Comparison of ENCODE assay signal across 14 cellular contexts in the genomic region with DNA sequence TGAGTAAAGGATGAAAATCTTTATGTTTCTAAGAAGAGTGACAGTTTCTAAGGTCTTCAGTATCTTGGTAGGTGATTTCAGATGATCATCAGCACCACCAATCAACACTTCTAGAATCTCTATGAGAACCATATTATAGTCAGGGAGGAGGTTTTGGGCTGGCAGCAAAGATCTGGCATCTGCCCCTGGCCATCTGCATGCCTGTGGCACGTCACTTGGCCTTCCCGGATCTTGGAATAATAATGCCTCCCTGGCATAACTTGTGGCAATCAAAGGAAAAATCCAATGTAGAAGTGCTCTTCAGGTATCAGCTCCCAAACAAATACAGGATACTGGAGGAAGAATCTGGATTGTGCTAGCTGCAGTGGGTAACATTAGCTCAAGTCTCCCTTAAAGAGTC. TPM values are rescaled to one million over a fixed set of nuclear protein-coding genes. Genes with fewer than 3 reads are reported as not detected.
DNase-seq lines count a peak whose midpoint lies in the region; ATAC-seq and TF ChIP-seq lines count a peak whose summit lies in the region.
"Had no signal": no experiment of that assay in that cellular context is flagged by ENCODE, and none has a peak within 500 bp of the region (broad histone marks: within the 10 kb centered on the region; RNA-seq: fewer than 3 reads in every experiment).

No MANE protein-coding gene starts in this region.

- peak overlapping the region; percentile 25; the same call in 1 of the 2 replicates for H3K4ac ChIP-seq in IMR-90 (ENCODE audit: low read depth, low read length)

- H3K23ac ChIP-seq in IMR-90 (ENCODE audit: low read depth, low read length) = no peak overlapping the region

- ATAC-seq in IMR-90 (ENCODE audit: low read depth) (no peak), HG02763 (IDR thresholded peaks at IDR 0.05; ENCODE audit: unreplicated experiment) (no peak)

- TF ChIP-seq CTCF in IMR-90 (conservative IDR thresholded peaks at IDR 0.05; ENCODE audit: low read depth, low read length) = no peak

- H2BK5ac ChIP-seq in IMR-90 (ENCODE audit: low read depth, low read length, poor library complexity, severe bottlenecking) = no peak overlapping the region

- H3K79me1 ChIP-seq in IMR-90 (ENCODE audit: low read depth in 1 of 2, low read length in 2 of 2) = no peaks in the 10 kb centered on the region

- CTCF ChIA-PET in IMR-90 (lab: Yijun Ruan, JAX) = interaction anchor here (1.0 kb wide), 1 partner anchor 8 kb away, joined by 4 read pairs; no protein-coding TSS in a partner anchor

- no peak overlapping the region for H4K8ac ChIP-seq in IMR-90 (ENCODE audit: low read depth in 2 of 2, low read length in 2 of 2)

- no peak overlapping the region for H3K56ac ChIP-seq in IMR-90 (ENCODE audit: extremely low read depth, insufficient read depth, low read length)

- no peak for TF ChIP-seq RAD21 in IMR-90 (IDR thresholded peaks at IDR 0.05; ENCODE audit: low read length)

- no peak overlapping the region for H3K4me3 ChIP-seq in IMR-90 (ENCODE audit: insufficient read depth, low read depth, low read length)
- H3K4me3 ChIP-seq: GM23248 had no signal

- H2AK9ac ChIP-seq in IMR-90 (replicated peaks; ENCODE audit: low read depth, low read length, poor library complexity) = no peak overlapping the region

- H4K20me1 ChIP-seq in IMR-90 (ENCODE audit: insufficient read depth, low read length) = no peaks in the 10 kb centered on the region

- intact Hi-C loops in IMR-90 (cut with micrococcal nuclease) = no loop called here

- no peaks in the 10 kb centered on the region for H3K27me3 ChIP-seq in IMR-90 (ENCODE audit: control insufficient read depth, insufficient read depth, low read length)

- H2AFZ ChIP-seq in IMR-90 (replicated peaks; ENCODE audit: low read length, poor library complexity) = no peak overlapping the region
- H2AFZ ChIP-seq: GM23248 had no signal

- TF ChIP-seq POLR2A in IMR-90 (IDR thresholded peaks at IDR 0.05; ENCODE audit: low read depth, low read length) = no peak

- no peak overlapping the region for H2BK120ac ChIP-seq in IMR-90 (ENCODE audit: low read depth, low read length)

- no peak overlapping the region for H3K4me2 ChIP-seq in IMR-90 (ENCODE audit: low read depth, low read length)

- no peak overlapping the region; the same call in 1 of the 2 replicates for H3K14ac ChIP-seq in IMR-90 (replicated peaks; ENCODE audit: low read depth, low read length)

- no peak for DNase-seq in IMR-90
- peak; percentile 9 for DNase-seq in NCI-H446 treated with DMSO at 0.1 percent for 48 hours (lab: John Stamatoyannopoulos, UW)
- DNase-seq in cerebellum (ENCODE audit: low spot score) = peak; percentile 81
- no peak for DNase-seq in ureter (ENCODE audit: low spot score)
- DNase-seq in HT-29 (ENCODE audit: low spot score) = no peak
- DNase-seq: Calu3; CD4-positive, alpha-beta memory T cell; COR-L47; DMS79 treated with DMSO at 0.1 percent for 48 hours; GM23248; H7; HCEC 1CT had no signal

- no TSS peak for BruUV-seq in IMR-90 (replicated peaks; lab: Mats Ljungman, UMichigan)

- H3K9me1 ChIP-seq in IMR-90 (ENCODE audit: insufficient read depth, low read length) = no peaks in the 10 kb centered on the region; the same call in 1 of the 2 replicates

- no peak overlapping the region for H3K27ac ChIP-seq in IMR-90 (ENCODE audit: insufficient read depth, low read length)
- H3K27ac ChIP-seq: GM23248 had no signal

- no peak overlapping the region for H3K9ac ChIP-seq in IMR-90 (ENCODE audit: low read depth, low read length)
- H3K9ac ChIP-seq: GM23248 had no signal

- peaks cover 6% of the 10 kb centered on the region for H3K4me1 ChIP-seq in IMR-90 (ENCODE audit: control insufficient read depth, insufficient read depth, low read length)

- dilution Hi-C loops in IMR-90 (cut with HindIII; ENCODE audit: low sequenced_read_pairs, unreplicated experiment) = no loop called here

- H3K36me3 ChIP-seq in IMR-90 (ENCODE audit: control insufficient read depth, insufficient read depth, low read length) = no peaks in the 10 kb centered on the region; the same call in 1 of the 2 replicates

- no peaks in the 10 kb centered on the region for H3K9me3 ChIP-seq in IMR-90 (ENCODE audit: control insufficient read depth, insufficient read depth, low read length)

- no peak overlapping the region for H2BK20ac ChIP-seq in IMR-90 (ENCODE audit: low read depth, low read length)

- no peak overlapping the region for H3K18ac ChIP-seq in IMR-90 (ENCODE audit: low read depth, low read length)

- in situ Hi-C loops in IMR-90 (cut with MboI; ENCODE audit: low sequenced_read_pairs) = no loop called here

- no peak overlapping the region for H2BK15ac ChIP-seq in IMR-90 (ENCODE audit: low read depth, low read length)

- no peak overlapping the region for H2AK5ac ChIP-seq in IMR-90 (ENCODE audit: low read depth, low read length)

- H4K5ac ChIP-seq in IMR-90 (ENCODE audit: low read depth, low read length) = no peak overlapping the region

- POLR2A ChIA-PET in IMR-90 (lab: Charles Lee; ENCODE audit: unreplicated experiment) = interaction anchor here (0.6 kb wide), 1 partner anchor 9 kb away, joined by 3 read pairs; no protein-coding TSS in a partner anchor

- H4K91ac ChIP-seq in IMR-90 (ENCODE audit: insufficient read depth, low read depth, low read length) = no peak overlapping the region

- no CpG with 5 or more reads among the region's 2 CpGs for WGBS in IMR-90 (ENCODE audit: extremely low coverage in 2 of 2, insufficient read length in 1 of 2), 2 experiments

TF ChIP-seq in IMR-90, 13 proteins besides CTCF, POLR2A, EP300 and RAD21:
- TF ChIP-seq SMC3 (IDR thresholded peaks at IDR 0.05; ENCODE audit: low read depth, low read length) (no peak), RCOR1 (IDR thresholded peaks at IDR 0.05; ENCODE audit: insufficient replicate concordance, low read length) (no peak), MAFK (IDR thresholded peaks at IDR 0.05; ENCODE audit: low read depth, low read length) (no peak), FOS (IDR thresholded peaks at IDR 0.05; ENCODE audit: low read depth, low read length) (no peak), ELK1 (IDR thresholded peaks at IDR 0.05; ENCODE audit: borderline replicate concordance, low read depth, low read length) (no peak), CEBPB (IDR thresholded peaks at IDR 0.05; ENCODE audit: low read depth, low read length) (no peak), MAZ (IDR thresholded peaks at IDR 0.05; ENCODE audit: borderline replicate concordance, low read depth, low read length) (no peak), NFE2L2 (IDR thresholded peaks at IDR 0.05; ENCODE audit: low read depth, low read length) (no peak), RFX5 (IDR thresholded peaks at IDR 0.05; ENCODE audit: low read depth, low read length) (no peak), MXI1 (IDR thresholded peaks at IDR 0.05; ENCODE audit: borderline replicate concordance, low read depth, low read length) (no peak), CHD1 (IDR thresholded peaks at IDR 0.05; ENCODE audit: low read depth, low read length) (no peak), BHLHE40 (IDR thresholded peaks at IDR 0.05; ENCODE audit: low read depth, low read length) (no peak)
- TF ChIP-seq, protein P1, sequence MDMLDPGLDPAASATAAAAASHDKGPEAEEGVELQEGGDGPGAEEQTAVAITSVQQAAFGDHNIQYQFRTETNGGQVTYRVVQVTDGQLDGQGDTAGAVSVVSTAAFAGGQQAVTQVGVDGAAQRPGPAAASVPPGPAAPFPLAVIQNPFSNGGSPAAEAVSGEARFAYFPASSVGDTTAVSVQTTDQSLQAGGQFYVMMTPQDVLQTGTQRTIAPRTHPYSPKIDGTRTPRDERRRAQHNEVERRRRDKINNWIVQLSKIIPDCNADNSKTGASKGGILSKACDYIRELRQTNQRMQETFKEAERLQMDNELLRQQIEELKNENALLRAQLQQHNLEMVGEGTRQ (IDR thresholded peaks at IDR 0.05; ENCODE audit: low read depth, low read length) = no peak
TF ChIP-seq in IMR-90: peak in this region for 0.

RNA-seq across cellular contexts. Expression of gene RASL11B, which starts 57.3 kb away (rescaled TPM):
- total RNA-seq in IMR-90 (2012; rRNA removed) = 0.18 and 0.28 TPM in 2 replicates
- 0.26 and 0.31 TPM in 2 replicates for polyA plus RNA-seq in IMR-90 (2012; rRNA removed)
- polyA plus RNA-seq in IMR-90 (2012; cell fraction: cytosol; rRNA removed) = 0.04 and 0.23 TPM in 2 replicates
- polyA plus RNA-seq in IMR-90 (2012; cell fraction: nucleus; rRNA removed; ENCODE audit: low replicate concordance) = 0.20 and 0.41 TPM in 2 replicates
- 6.0 TPM for total RNA-seq in cerebellum
- 14.5 TPM for total RNA-seq in ureter
- not detected in 2 replicates for total RNA-seq in HT-29 (2014; rRNA removed; shearing (Covaris generic))
- total RNA-seq: A172; CD4-positive, alpha-beta memory T cell; GM23248 had no signal

Comparison
In these comparisons a context has a peak if more than half of its experiments do, and no peak if none do; other contexts are left out.
1. DNase-seq: peak in NCI-H446 treated with DMSO at 0.1 percent for 48 hours (single experiment) and cerebellum (single experiment); none in IMR-90 (single experiment), ureter (single experiment) and HT-29 (single experiment).